12 cellular contexts compared by ENCODE assay signal in the genomic region with DNA sequence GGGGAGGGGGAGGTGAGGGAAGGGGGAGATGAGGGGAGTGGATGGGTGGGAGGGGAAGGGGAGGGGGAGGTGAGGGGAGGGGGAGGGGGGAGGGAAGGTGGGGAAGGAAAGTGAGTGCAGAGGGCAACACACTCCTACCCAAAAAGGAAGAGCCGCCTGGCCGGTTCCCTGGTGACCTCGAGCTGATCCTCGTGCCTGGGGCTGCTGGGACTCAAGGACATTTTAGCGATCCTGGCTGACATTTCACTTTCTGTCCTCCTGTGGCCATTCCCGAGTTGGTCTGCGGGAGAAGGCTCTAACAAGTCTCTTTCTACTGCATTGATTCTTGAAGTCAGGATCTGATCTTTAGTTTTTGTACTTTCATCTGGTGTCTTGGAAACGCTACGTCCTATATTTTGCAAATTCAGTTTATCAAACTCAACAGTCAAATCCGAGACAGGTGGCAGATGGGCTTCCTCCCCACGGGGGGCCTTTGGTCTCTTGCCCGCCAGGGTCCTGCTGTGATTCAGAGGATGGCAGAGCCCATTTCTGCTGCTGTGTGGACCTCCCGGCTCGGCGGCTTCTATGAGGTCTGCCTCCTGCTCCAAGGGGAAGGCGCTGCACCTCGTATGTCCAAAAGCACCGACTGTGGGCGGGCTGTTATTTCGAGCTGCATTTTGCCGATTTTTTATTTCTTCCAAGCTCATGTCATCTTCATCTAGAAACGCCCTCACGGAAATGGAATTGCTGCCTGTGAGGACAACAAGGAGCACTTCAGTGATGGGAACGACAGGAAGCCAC. TPM values are rescaled to one million over a fixed set of nuclear protein-coding genes. Genes with fewer than 3 reads are reported as not detected.
DNase-seq lines count a peak whose midpoint lies in the region; ATAC-seq, FAIRE-seq and TF ChIP-seq lines count a peak whose summit lies in the region.
"Had no signal": no experiment of that assay in that cellular context is flagged by ENCODE, and none has a peak within 500 bp of the region (broad histone marks: within the 10 kb centered on the region; RNA-seq: fewer than 3 reads in every experiment).

No MANE protein-coding gene starts in this region.

- no peak overlapping the region for H3K4me3 Mint-ChIP-seq in activated CD4-positive, alpha-beta memory T cell treated with anti-CD3 and anti-CD28 coated beads for 36 hours
- no peak overlapping the region for H3K4me3 Mint-ChIP-seq in activated CD4-positive, alpha-beta memory T cell treated with anti-CD3 and anti-CD28 coated beads, Interleukin-2, amount 10 ng/mL, durations not matched to agents 7 days and 5 days
- H3K4me3 Mint-ChIP-seq in neural progenitor cell = no peak overlapping the region
- H3K4me3 Mint-ChIP-seq: activated naive CD8-positive, alpha-beta T cell treated with anti-CD3 and anti-CD28 coated beads, Interleukin-2, amount 10 ng/mL, durations not matched to agents 7 days and 5 days had no signal

- H3K36me3 Mint-ChIP-seq in activated CD4-positive, alpha-beta memory T cell treated with anti-CD3 and anti-CD28 coated beads for 36 hours = peaks cover 82% of the 10 kb centered on the region
- peaks cover 91% of the 10 kb centered on the region for H3K36me3 Mint-ChIP-seq in activated CD4-positive, alpha-beta memory T cell treated with anti-CD3 and anti-CD28 coated beads, Interleukin-2, amount 10 ng/mL, durations not matched to agents 7 days and 5 days (ENCODE audit: low read depth)
- H3K36me3 Mint-ChIP-seq in neural progenitor cell = peaks cover 60% of the 10 kb centered on the region

- BruUV-seq in GM12878 (replicated peaks; lab: Mats Ljungman, UMichigan) = no TSS peak

- no peak overlapping the region for H3K27ac ChIP-seq in GM12878 (ENCODE audit: control insufficient read depth, insufficient read depth)
- no peak overlapping the region for H3K27ac ChIP-seq in neural progenitor cell
- H3K27ac ChIP-seq: left ventricle myocardium inferior had no signal

- no peak for DNase-seq in activated CD4-positive, alpha-beta memory T cell treated with anti-CD3 and anti-CD28 coated beads for 36 hours
- DNase-seq in activated CD4-positive, alpha-beta memory T cell treated with anti-CD3 and anti-CD28 coated beads, Interleukin-2, amount 10 ng/mL, durations not matched to agents 7 days and 5 days = no peak
- DNase-seq in NCI-H1694 (lab: John Stamatoyannopoulos, UW) (peak; percentile 44), GM12878 (ENCODE audit: low read depth, low spot score) (no peak), neural progenitor cell (ENCODE audit: low spot score) (no peak), kidney glomerular epithelial cell (lab: John Stamatoyannopoulos, UW) (no peak), NCI-H2081 treated with DMSO at 0.1 percent for 48 hours (lab: John Stamatoyannopoulos, UW) (no peak)
- DNase-seq: activated naive CD8-positive, alpha-beta T cell treated with anti-CD3 and anti-CD28 coated beads, Interleukin-2, amount 10 ng/mL, durations not matched to agents 7 days and 5 days; DMS153; left ventricle myocardium inferior had no signal

- H3K4me1 ChIP-seq in GM12878 (ENCODE audit: control insufficient read depth, insufficient read depth, low read length) (no peaks in the 10 kb centered on the region), neural progenitor cell (no peaks in the 10 kb centered on the region)
- H3K4me1 ChIP-seq: left ventricle myocardium inferior had no signal

- no peaks in the 10 kb centered on the region for H3K9me3 Mint-ChIP-seq in activated CD4-positive, alpha-beta memory T cell treated with anti-CD3 and anti-CD28 coated beads for 36 hours
- H3K9me3 Mint-ChIP-seq in activated CD4-positive, alpha-beta memory T cell treated with anti-CD3 and anti-CD28 coated beads, Interleukin-2, amount 10 ng/mL, durations not matched to agents 7 days and 5 days = no peaks in the 10 kb centered on the region
- H3K9me3 Mint-ChIP-seq in neural progenitor cell = peaks cover 3% of the 10 kb centered on the region
- H3K9me3 Mint-ChIP-seq: activated naive CD8-positive, alpha-beta T cell treated with anti-CD3 and anti-CD28 coated beads, Interleukin-2, amount 10 ng/mL, durations not matched to agents 7 days and 5 days had no signal

- TF ChIP-seq RAD21 in GM12878 (IDR thresholded peaks at IDR 0.05; ENCODE audit: insufficient read depth, low read depth, low read length) = no peak

- no peak overlapping the region for H3K4me2 ChIP-seq in GM12878 (ENCODE audit: control insufficient read depth, insufficient read depth)
- no peak overlapping the region for H3K4me2 ChIP-seq in neural progenitor cell

- RAD21 ChIA-PET in GM12878 (lab: Charles Lee; ENCODE audit: unreplicated experiment) = no interaction called here

- 0 out of 2 replicates have a peak, but pooled peaks have one; percentile 6 for TF ChIP-seq POLR2A in GM12878 (IDR thresholded peaks at IDR 0.05; ENCODE audit: low read depth, low read length)

- peak overlapping the region; percentile 57 for H3K27ac Mint-ChIP-seq in activated CD4-positive, alpha-beta memory T cell treated with anti-CD3 and anti-CD28 coated beads for 36 hours
- no peak overlapping the region for H3K27ac Mint-ChIP-seq in activated CD4-positive, alpha-beta memory T cell treated with anti-CD3 and anti-CD28 coated beads, Interleukin-2, amount 10 ng/mL, durations not matched to agents 7 days and 5 days
- H3K27ac Mint-ChIP-seq in neural progenitor cell = peak overlapping the region; percentile 53

- no peak overlapping the region for H3K4me3 ChIP-seq in GM12878
- no peak overlapping the region for H3K4me3 ChIP-seq in neural progenitor cell
- H3K4me3 ChIP-seq: left ventricle myocardium inferior had no signal

- SMC1A ChIA-PET in GM12878 (lab: Charles Lee; ENCODE audit: uncharacterized antibody, unreplicated experiment) = no interaction called here

- no peaks in the 10 kb centered on the region for H3K4me1 Mint-ChIP-seq in activated CD4-positive, alpha-beta memory T cell treated with anti-CD3 and anti-CD28 coated beads for 36 hours (ENCODE audit: low read depth)
- no peaks in the 10 kb centered on the region for H3K4me1 Mint-ChIP-seq in activated CD4-positive, alpha-beta memory T cell treated with anti-CD3 and anti-CD28 coated beads, Interleukin-2, amount 10 ng/mL, durations not matched to agents 7 days and 5 days
- H3K4me1 Mint-ChIP-seq in neural progenitor cell = peaks cover 3% of the 10 kb centered on the region

- ATAC-seq in GM12878 = no peak
- no peak for ATAC-seq in GM18502 (IDR thresholded peaks at IDR 0.05; ENCODE audit: poor library complexity, unreplicated experiment)

- H3K9me3 ChIP-seq in GM12878 (replicated peaks; ENCODE audit: control insufficient read depth, insufficient read depth, low read length) (no peaks in the 10 kb centered on the region; the same call in 2 of the 3 replicates), neural progenitor cell (ENCODE audit: low read depth) (no peaks in the 10 kb centered on the region)
- H3K9me3 ChIP-seq: left ventricle myocardium inferior had no signal

- intact Hi-C loops in activated CD4-positive, alpha-beta memory T cell treated with anti-CD3 and anti-CD28 coated beads for 36 hours (cut with micrococcal nuclease) = no loop called here
- intact Hi-C loops in GM12878 (cut with micrococcal nuclease; ENCODE audit: unreplicated experiment) = no loop called here

- peaks cover 10% of the 10 kb centered on the region for H3F3A ChIP-seq in neural progenitor cell (ENCODE audit: low read depth)

- H3K36me3 ChIP-seq in GM12878 (ENCODE audit: control insufficient read depth in 2 of 2, insufficient read depth in 2 of 2, low read length in 1 of 2) (peaks cover 24 to 41% of the 10 kb centered on the region in 2 experiments), neural progenitor cell (peaks cover 10% of the 10 kb centered on the region)

- no peak overlapping the region for H2AFZ ChIP-seq in GM12878 (ENCODE audit: control insufficient read depth, low read depth, low read length)
- no peak overlapping the region for H2AFZ ChIP-seq in neural progenitor cell (replicated peaks)

- TF ChIP-seq CTCF in GM12878 (IDR thresholded peaks at IDR 0.05 in 2 of 3, conservative IDR thresholded peaks at IDR 0.05 in 1 of 3; ENCODE audit: control insufficient read depth in 2 of 3, extremely low read depth in 1 of 3, insufficient read depth in 1 of 3, low read depth in 3 of 3, low read length in 3 of 3) = no peak
- no peak for TF ChIP-seq CTCF in neural progenitor cell (IDR thresholded peaks at IDR 0.05)

- no peak for FAIRE-seq in GM12878 (lab: Jason Lieb, UNC)

- CTCF ChIA-PET in activated CD4-positive, alpha-beta memory T cell treated with anti-CD3 and anti-CD28 coated beads for 36 hours (lab: Charles Lee) = interaction anchor here (1.1 kb wide), 1 partner anchor 17 kb away, joined by 3 read pairs; no protein-coding TSS in a partner anchor
- CTCF ChIA-PET in activated CD4-positive, alpha-beta memory T cell treated with anti-CD3 and anti-CD28 coated beads, Interleukin-2, amount 10 ng/mL, durations not matched to agents 7 days and 5 days (lab: Charles Lee) = no interaction called here
- CTCF ChIA-PET in GM12878 (lab: Yijun Ruan, JAX) = interaction anchor here (1.3 kb wide), 1 partner anchor 10 kb away, joined by 3 read pairs; no protein-coding TSS in a partner anchor

- H3K79me2 ChIP-seq in GM12878 (ENCODE audit: control insufficient read depth, insufficient read depth, low read length) (no peaks in the 10 kb centered on the region), neural progenitor cell (ENCODE audit: low read depth) (no peaks in the 10 kb centered on the region)

- H3K27me3 Mint-ChIP-seq in activated CD4-positive, alpha-beta memory T cell treated with anti-CD3 and anti-CD28 coated beads for 36 hours = no peaks in the 10 kb centered on the region
- no peaks in the 10 kb centered on the region for H3K27me3 Mint-ChIP-seq in activated CD4-positive, alpha-beta memory T cell treated with anti-CD3 and anti-CD28 coated beads, Interleukin-2, amount 10 ng/mL, durations not matched to agents 7 days and 5 days
- peaks cover 8% of the 10 kb centered on the region for H3K27me3 Mint-ChIP-seq in neural progenitor cell (ENCODE audit: insufficient read depth, low read depth)
- H3K27me3 Mint-ChIP-seq: activated naive CD8-positive, alpha-beta T cell treated with anti-CD3 and anti-CD28 coated beads, Interleukin-2, amount 10 ng/mL, durations not matched to agents 7 days and 5 days had no signal

- POLR2A ChIA-PET in activated CD4-positive, alpha-beta memory T cell treated with anti-CD3 and anti-CD28 coated beads for 36 hours (lab: Charles Lee) = no interaction called here
- POLR2A ChIA-PET in activated CD4-positive, alpha-beta memory T cell treated with anti-CD3 and anti-CD28 coated beads, Interleukin-2, amount 10 ng/mL, durations not matched to agents 7 days and 5 days (lab: Charles Lee) = no interaction called here
- POLR2A ChIA-PET in GM12878 (lab: Charles Lee) = no interaction called here

- TF ChIP-seq EP300 in GM12878 (IDR thresholded peaks at IDR 0.05; ENCODE audit: borderline replicate concordance in 1 of 2, control insufficient read depth in 1 of 2, low read depth in 2 of 2, low read length in 2 of 2) = no peak

- no peaks in the 10 kb centered on the region for H4K20me1 ChIP-seq in GM12878 (ENCODE audit: control insufficient read depth, insufficient read depth)
- H4K20me1 ChIP-seq in neural progenitor cell (ENCODE audit: low read depth) = no peaks in the 10 kb centered on the region

- in situ Hi-C loops in GM12878 (cut with MboI) = no loop called here

- 89% methylated on average over 24 of the region's 24 CpGs for WGBS in GM12878 (ENCODE audit: insufficient coverage, insufficient replicate concordance, low lambda C conversion rate, missing lambda C conversion rate)

- H3K27me3 ChIP-seq in GM12878 (replicated peaks in 1 of 2; ENCODE audit: control insufficient read depth in 2 of 2, insufficient read depth in 2 of 2, low read length in 1 of 2) (no peaks in the 10 kb centered on the region), neural progenitor cell (no peaks in the 10 kb centered on the region)
- H3K27me3 ChIP-seq: dorsolateral prefrontal cortex had no signal

- no peak overlapping the region for H3K9ac ChIP-seq in GM12878 (ENCODE audit: control insufficient read depth, insufficient read depth, low read length)
- no peak overlapping the region for H3K9ac ChIP-seq in neural progenitor cell

RNA-seq across cellular contexts. Expression of gene PGAM5, which starts 19.1 kb away (rescaled TPM):
- total RNA-seq in activated CD4-positive, alpha-beta memory T cell treated with anti-CD3 and anti-CD28 coated beads for 36 hours = 10 to 100 TPM; 54.3 to 56.4 TPM
- 10 to 100 TPM; 32.5 to 35.1 TPM for total RNA-seq in activated CD4-positive, alpha-beta memory T cell treated with anti-CD3 and anti-CD28 coated beads, Interleukin-2, amount 10 ng/mL, durations not matched to agents 7 days and 5 days
- total RNA-seq in GM12878 (2013; cell fraction: nucleolus; rRNA removed) = 11.7 and 13.8 TPM in 2 replicates
- 71.2 and 81.8 TPM in 2 replicates for total RNA-seq in GM12878 (2014; rRNA removed)
- total RNA-seq in GM12878 (2014; rRNA removed; fragmentation: Illumina TruSeq; extraction: Trizol) = 47.6 and 55.7 TPM in 2 replicates
- total RNA-seq in GM12878 (2021) = 79.7 and 90.9 TPM in 2 replicates
- 13.7 TPM for polyA plus RNA-seq in GM12878 (2011; ENCODE audit: low read depth)
- polyA plus RNA-seq in GM12878 (2011; rRNA removed) = 16.2 and 27.7 TPM in 2 replicates
- 37.0 and 60.9 TPM in 2 replicates for polyA plus RNA-seq in GM12878 (2011; cell fraction: cytosol; rRNA removed)
- polyA plus RNA-seq in GM12878 (2011; cell fraction: nucleus; rRNA removed) = 21.7 and 34.5 TPM in 2 replicates
- 23.3 and 33.4 TPM in 2 replicates for polyA plus RNA-seq in GM12878 (2012)
- polyA plus RNA-seq in GM12878 (2014; fragmentation: Illumina TruSeq; extraction: Trizol) = 16.5 and 44.3 TPM in 2 replicates
- polyA plus RNA-seq in GM12878 (2014; fragmentation: Nextera tagmentation; extraction: Ambion mirVana) = 10 to 100 TPM in 1 of 2 experiments, 1 to 10 TPM in 1; 9.6 to 16.4 TPM
- polyA plus RNA-seq in GM12878 (2014; rRNA removed) = 66.9 and 68.4 TPM in 2 replicates
- polyA plus RNA-seq in GM12878 (2016; fragmentation: Nextera tagmentation; extraction: Ambion mirVana) = 10 to 100 TPM in 1 of 2 experiments, 1 to 10 TPM in 1; 8.2 to 46.3 TPM
- 44.8 and 87.5 TPM in 2 replicates for polyA minus RNA-seq in GM12878 (2011; rRNA and poly(A)+ RNA removed)
- polyA minus RNA-seq in GM12878 (2011; cell fraction: cytosol; rRNA and poly(A)+ RNA removed) = 35.5 and 42.9 TPM in 2 replicates
- polyA minus RNA-seq in GM12878 (2011; cell fraction: nucleus; rRNA and poly(A)+ RNA removed) = 12.3 and 23.3 TPM in 2 replicates
- total RNA-seq in neural progenitor cell (ENCODE audit: low replicate concordance) = 41.3 and 49.2 TPM in 2 replicates

RNA-seq across cellular contexts. Expression of gene ANKLE2, which starts 31.9 kb away (rescaled TPM):
- 100 to 1,000 TPM; 112 to 123 TPM for total RNA-seq in activated CD4-positive, alpha-beta memory T cell treated with anti-CD3 and anti-CD28 coated beads for 36 hours
- total RNA-seq in activated CD4-positive, alpha-beta memory T cell treated with anti-CD3 and anti-CD28 coated beads, Interleukin-2, amount 10 ng/mL, durations not matched to agents 7 days and 5 days = 10 to 100 TPM; 88.6 to 89.3 TPM
- 213 and 227 TPM in 2 replicates for total RNA-seq in GM12878 (2013; cell fraction: nucleolus; rRNA removed)
- total RNA-seq in GM12878 (2014; rRNA removed) (53.6 and 57.3 TPM in 2 replicates), GM12878 (2014; rRNA removed; fragmentation: Illumina TruSeq; extraction: Trizol) (47.5 and 52.6 TPM in 2 replicates), GM12878 (2021) (63.5 and 65.9 TPM in 2 replicates), neural progenitor cell (ENCODE audit: low replicate concordance) (59.1 and 65.7 TPM in 2 replicates)
- 31.3 TPM for polyA plus RNA-seq in GM12878 (2011; ENCODE audit: low read depth)
- polyA plus RNA-seq in GM12878 (2011; rRNA removed) (58.3 and 89.4 TPM in 2 replicates), GM12878 (2014; fragmentation: Illumina TruSeq; extraction: Trizol) (47.7 and 53.3 TPM in 2 replicates), GM12878 (2014; fragmentation: Nextera tagmentation; extraction: Ambion mirVana) (1 to 10 TPM; 4.3 to 6.7 TPM), GM12878 (2014; rRNA removed) (65.5 and 69.0 TPM in 2 replicates), GM12878 (2016; fragmentation: Nextera tagmentation; extraction: Ambion mirVana) (10 to 100 TPM; 28.2 to 41.7 TPM)
- polyA plus RNA-seq in GM12878 (2011; cell fraction: cytosol; rRNA removed) = 81.6 and 106 TPM in 2 replicates
- polyA plus RNA-seq in GM12878 (2011; cell fraction: nucleus; rRNA removed) = 296 and 304 TPM in 2 replicates
- 45.3 and 47.1 TPM in 2 replicates for polyA plus RNA-seq in GM12878 (2012)
- 158 and 234 TPM in 2 replicates for polyA minus RNA-seq in GM12878 (2011; rRNA and poly(A)+ RNA removed)
- 35.5 and 49.6 TPM in 2 replicates for polyA minus RNA-seq in GM12878 (2011; cell fraction: cytosol; rRNA and poly(A)+ RNA removed)
- polyA minus RNA-seq in GM12878 (2011; cell fraction: nucleus; rRNA and poly(A)+ RNA removed) = 102 and 170 TPM in 2 replicates

RNA-seq across cellular contexts. Expression of gene PXMP2, which starts 42.3 kb away (rescaled TPM):
- 10 to 100 TPM; 17.8 to 20.9 TPM for total RNA-seq in activated CD4-positive, alpha-beta memory T cell treated with anti-CD3 and anti-CD28 coated beads for 36 hours
- total RNA-seq in activated CD4-positive, alpha-beta memory T cell treated with anti-CD3 and anti-CD28 coated beads, Interleukin-2, amount 10 ng/mL, durations not matched to agents 7 days and 5 days = 10 to 100 TPM; 24.5 to 24.9 TPM
- total RNA-seq in GM12878 (2013; cell fraction: nucleolus; rRNA removed) = 4.5 and 6.7 TPM in 2 replicates
- 61.5 and 65.0 TPM in 2 replicates for total RNA-seq in GM12878 (2014; rRNA removed)
- total RNA-seq in GM12878 (2014; rRNA removed; fragmentation: Illumina TruSeq; extraction: Trizol) = 37.6 and 38.1 TPM in 2 replicates
- 40.9 and 41.5 TPM in 2 replicates for total RNA-seq in GM12878 (2021)
- polyA plus RNA-seq in GM12878 (2011; ENCODE audit: low read depth) = 9.8 TPM
- 31.6 and 36.4 TPM in 2 replicates for polyA plus RNA-seq in GM12878 (2011; rRNA removed)
- polyA plus RNA-seq in GM12878 (2011; cell fraction: cytosol; rRNA removed) = 46.6 and 57.4 TPM in 2 replicates
- 25.1 and 30.4 TPM in 2 replicates for polyA plus RNA-seq in GM12878 (2011; cell fraction: nucleus; rRNA removed)
- 29.3 and 31.8 TPM in 2 replicates for polyA plus RNA-seq in GM12878 (2012)
- polyA plus RNA-seq in GM12878 (2014; fragmentation: Illumina TruSeq; extraction: Trizol) = 18.4 and 42.6 TPM in 2 replicates
- polyA plus RNA-seq in GM12878 (2014; fragmentation: Nextera tagmentation; extraction: Ambion mirVana) = 10 to 100 TPM in 1 of 2 experiments, 1 to 10 TPM in 1; 4.0 to 10.3 TPM
- polyA plus RNA-seq in GM12878 (2014; rRNA removed) = 68.5 and 73.6 TPM in 2 replicates
- polyA plus RNA-seq in GM12878 (2016; fragmentation: Nextera tagmentation; extraction: Ambion mirVana) = 10 to 100 TPM; 66.7 to 97.8 TPM
- polyA minus RNA-seq in GM12878 (2011; rRNA and poly(A)+ RNA removed) = 11.2 and 15.8 TPM in 2 replicates
- 9.6 and 11.4 TPM in 2 replicates for polyA minus RNA-seq in GM12878 (2011; cell fraction: cytosol; rRNA and poly(A)+ RNA removed)
- 4.0 and 8.3 TPM in 2 replicates for polyA minus RNA-seq in GM12878 (2011; cell fraction: nucleus; rRNA and poly(A)+ RNA removed)
- total RNA-seq in neural progenitor cell (ENCODE audit: low replicate concordance) = 18.5 and 18.6 TPM in 2 replicates

RNA-seq across cellular contexts. Expression of gene POLE, which starts 42.6 kb away (rescaled TPM):
- 100 to 1,000 TPM; 112 to 114 TPM for total RNA-seq in activated CD4-positive, alpha-beta memory T cell treated with anti-CD3 and anti-CD28 coated beads for 36 hours
- 100 to 1,000 TPM; 108 to 117 TPM for total RNA-seq in activated CD4-positive, alpha-beta memory T cell treated with anti-CD3 and anti-CD28 coated beads, Interleukin-2, amount 10 ng/mL, durations not matched to agents 7 days and 5 days
- total RNA-seq in GM12878 (2013; cell fraction: nucleolus; rRNA removed) = 207 and 245 TPM in 2 replicates
- total RNA-seq in GM12878 (2014; rRNA removed) (56.1 and 69.6 TPM in 2 replicates), GM12878 (2014; rRNA removed; fragmentation: Illumina TruSeq; extraction: Trizol) (24.8 and 26.7 TPM in 2 replicates), GM12878 (2021) (86.8 and 103 TPM in 2 replicates), neural progenitor cell (ENCODE audit: low replicate concordance) (46.8 and 69.7 TPM in 2 replicates)
- polyA plus RNA-seq in GM12878 (2011; ENCODE audit: low read depth) = 26.2 TPM
- polyA plus RNA-seq in GM12878 (2011; rRNA removed) (21.4 and 43.6 TPM in 2 replicates), GM12878 (2014; fragmentation: Illumina TruSeq; extraction: Trizol) (29.8 and 50.0 TPM in 2 replicates), GM12878 (2014; fragmentation: Nextera tagmentation; extraction: Ambion mirVana) (1 to 10 TPM; 2.3 to 3.5 TPM), GM12878 (2014; rRNA removed) (84.2 and 91.5 TPM in 2 replicates), GM12878 (2016; fragmentation: Nextera tagmentation; extraction: Ambion mirVana) (10 to 100 TPM; 28.7 to 30.6 TPM)
- polyA plus RNA-seq in GM12878 (2011; cell fraction: cytosol; rRNA removed) = 34.1 and 49.3 TPM in 2 replicates
- 389 and 485 TPM in 2 replicates for polyA plus RNA-seq in GM12878 (2011; cell fraction: nucleus; rRNA removed)
- 40.1 and 40.7 TPM in 2 replicates for polyA plus RNA-seq in GM12878 (2012)
- polyA minus RNA-seq in GM12878 (2011; rRNA and poly(A)+ RNA removed) = 94.9 and 113 TPM in 2 replicates
- polyA minus RNA-seq in GM12878 (2011; cell fraction: cytosol; rRNA and poly(A)+ RNA removed) = 56.0 and 75.9 TPM in 2 replicates
- 192 and 321 TPM in 2 replicates for polyA minus RNA-seq in GM12878 (2011; cell fraction: nucleus; rRNA and poly(A)+ RNA removed)
